27 cellular contexts compared by ENCODE assay signal in the genomic region with DNA sequence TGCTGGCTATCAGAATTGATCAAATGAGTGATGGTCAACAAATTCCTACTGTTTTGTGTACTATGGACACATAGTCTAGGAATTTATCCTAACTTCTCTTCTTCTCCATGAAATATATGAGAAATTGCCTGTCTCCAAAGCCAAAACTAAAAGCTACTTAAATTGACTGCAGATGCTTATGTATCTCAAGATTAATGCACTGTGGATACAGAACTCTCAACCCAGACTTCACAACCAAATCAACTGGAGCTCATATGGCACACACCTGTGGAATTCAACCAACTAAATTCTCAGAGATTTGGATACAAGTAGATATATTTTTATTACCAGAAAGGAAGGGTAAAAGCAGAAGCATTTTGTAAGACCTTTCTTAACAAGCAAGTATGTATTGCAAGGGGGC.
"Had no signal": no experiment of that assay in that cellular context is flagged by ENCODE, and none has a peak within 500 bp of the region (broad histone marks: within the 10 kb centered on the region; RNA-seq: fewer than 3 reads in every experiment).

No MANE protein-coding gene starts in this region.

- H3K9me3 ChIP-seq: right atrium auricular region, stomach, thyroid gland, upper lobe of left lung had no signal

- ATAC-seq: activated CD4-positive, alpha-beta T cell treated with anti-CD3 and anti-CD28 coated beads for 36 hours; activated CD8-positive, alpha-beta memory T cell treated with anti-CD3 and anti-CD28 coated beads, Interleukin-2, amount 10 ng/mL, durations not matched to agents 7 days and 5 days; activated CD8-positive, alpha-beta T cell treated with anti-CD3 and anti-CD28 coated beads, Interleukin-2, amount 10 ng/mL, durations not matched to agents 7 days and 5 days; activated naive CD8-positive, alpha-beta T cell treated with anti-CD3 and anti-CD28 coated beads, Interleukin-2, amount 50 U/mL, for 24 hours; left ventricle myocardium superior; stimulated activated memory B cell treated with anti-CD40 and anti-IgM and Interleukin-4, amounts not matched to agents 10 μg/mL and 1 μg/mL and 100 μg/mL, for 72 hours had no signal

- H3K36me3 ChIP-seq: right atrium auricular region, stomach, thyroid gland, upper lobe of left lung had no signal

- H3K27ac ChIP-seq: epithelial cell of prostate, hepatocyte, parathyroid adenoma, right atrium auricular region, stomach, thyroid gland, upper lobe of left lung had no signal

- H3K4me3 ChIP-seq: hepatocyte, right atrium auricular region, smooth muscle cell, stomach, thyroid gland, upper lobe of left lung had no signal

- H3K9ac ChIP-seq: parathyroid adenoma had no signal

- H3K4me1 ChIP-seq: parathyroid adenoma, right atrium auricular region, thyroid gland, upper lobe of left lung had no signal

- DNase-seq: activated CD4-positive, alpha-beta T cell treated with anti-CD3 and anti-CD28 coated beads for 36 hours; activated CD4-positive, CD25-positive, alpha-beta regulatory T cell; activated CD8-positive, alpha-beta memory T cell treated with anti-CD3 and anti-CD28 coated beads, Interleukin-2, amount 10 ng/mL, durations not matched to agents 7 days and 5 days; activated CD8-positive, alpha-beta T cell treated with anti-CD3 and anti-CD28 coated beads, Interleukin-2, amount 10 ng/mL, durations not matched to agents 7 days and 5 days; activated naive CD8-positive, alpha-beta T cell treated with anti-CD3 and anti-CD28 coated beads, Interleukin-2, amount 50 U/mL, for 24 hours; activated T-cell treated with anti-CD3 and anti-CD28 coated beads, Interleukin-2, amount 50 U/mL, for 48 hours; effector CD8-positive, alpha-beta T cell; glutamatergic neuron; islet precursor cell; left ventricle myocardium superior; naive B cell; stimulated activated CD4-positive, alpha-beta T cell treated with anti-CD3 and anti-CD28 coated beads, Interleukin-1b, Interleukin-23, amount 100 ng/mL, for 48 hours; stimulated activated CD4-positive, alpha-beta T cell treated with anti-CD3 and anti-CD28 coated beads, Interleukin-4, amount 100 ng/mL, for 4 hours; stimulated activated CD8-positive, alpha-beta memory T cell treated with anti-CD3 and anti-CD28 coated beads, Interleukin-4, amount 100 ng/mL, for 48 hours; stomach; T-helper 1 cell; thyroid gland; upper lobe of left lung had no signal

- H3K4me2 ChIP-seq: hepatocyte had no signal

- FAIRE-seq: bronchial epithelial cell, colon, endometrium had no signal

- H2AFZ ChIP-seq: hepatocyte, parathyroid adenoma had no signal

- H3K27me3 ChIP-seq: hepatocyte, right atrium auricular region, stomach, thyroid gland, upper lobe of left lung had no signal

- H3K79me2 ChIP-seq: hepatocyte, parathyroid adenoma had no signal
